25 cellular contexts compared by ENCODE assay signal in genomic region chr1:226607268-226607660, GRCh38. TPM values are rescaled to one million over a fixed set of nuclear protein-coding genes. Genes with fewer than 3 reads are reported as not detected.
"Had no signal": no experiment of that assay in that cellular context is flagged by ENCODE, and none has a peak within 500 bp of the region (broad histone marks: within the 10 kb centered on the region; RNA-seq: fewer than 3 reads in every experiment).

No MANE protein-coding gene starts in this region.

- H3K36me3 Mint-ChIP-seq: neural progenitor cell had no signal

- H3K27ac Mint-ChIP-seq: neural progenitor cell had no signal

- ATAC-seq: esophagus mucosa; gastrocnemius medialis; left lobe of liver; stimulated activated naive CD8-positive, alpha-beta T cell treated with anti-CD3 and anti-CD28 coated beads, Interleukin-15, amount 100 ng/mL, for 72 hours had no signal

- H3K4me3 ChIP-seq: dorsolateral prefrontal cortex, gastrocnemius medialis, neural progenitor cell, prostate gland, right atrium auricular region, suprapubic skin had no signal

- H3K27ac ChIP-seq: dorsolateral prefrontal cortex, gastrocnemius medialis, neural progenitor cell, prostate gland, right atrium auricular region, suprapubic skin had no signal

- H3K27me3 ChIP-seq: dorsolateral prefrontal cortex, neural progenitor cell, right atrium auricular region, suprapubic skin had no signal

- H3K27me3 Mint-ChIP-seq: stimulated activated naive CD8-positive, alpha-beta T cell treated with anti-CD3 and anti-CD28 coated beads, Interleukin-15, amount 100 ng/mL, for 72 hours had no signal

- H3K4me3 Mint-ChIP-seq: nephron; neural progenitor cell; stimulated activated naive CD8-positive, alpha-beta T cell treated with anti-CD3 and anti-CD28 coated beads, Interleukin-15, amount 100 ng/mL, for 72 hours had no signal

- H3K36me3 ChIP-seq: gastrocnemius medialis, neural progenitor cell, prostate gland, right atrium auricular region, suprapubic skin had no signal

- DNase-seq: caudate nucleus; cerebellar nuclear complex; dorsolateral prefrontal cortex; effector CD4-positive, alpha-beta T cell; foreskin fibroblast; gastrocnemius medialis; head of caudate nucleus; kidney; mammary epithelial cell; nucleus accumbens; small intestine; stimulated activated CD4-positive, alpha-beta T cell treated with anti-CD3 and anti-CD28 coated beads, Interleukin-12 subunit alpha, Interleukin-12 subunit beta, amount 100 ng/mL, for 4 hours; stimulated activated CD4-positive, alpha-beta T cell treated with anti-CD3 and anti-CD28 coated beads, Interleukin-1b, Interleukin-23, amount 100 ng/mL, for 48 hours; stimulated activated CD4-positive, alpha-beta T cell treated with anti-CD3 and anti-CD28 coated beads, Interleukin-4, amount 100 ng/mL, for 1 hour; stimulated activated CD8-positive, alpha-beta memory T cell treated with anti-CD3 and anti-CD28 coated beads, Interleukin-4, amount 100 ng/mL, for 48 hours; stimulated activated naive CD4-positive, alpha-beta T cell; stimulated activated naive CD8-positive, alpha-beta T cell treated with anti-CD3 and anti-CD28 coated beads, Interleukin-15, amount 100 ng/mL, for 72 hours; trophoblast cell had no signal

- H3K9me3 Mint-ChIP-seq: nephron; neural progenitor cell; stimulated activated naive CD8-positive, alpha-beta T cell treated with anti-CD3 and anti-CD28 coated beads, Interleukin-15, amount 100 ng/mL, for 72 hours had no signal

- H3K9ac ChIP-seq: neural progenitor cell had no signal

- H3K9me3 ChIP-seq: gastrocnemius medialis, prostate gland, right atrium auricular region, suprapubic skin had no signal

RNA-seq across cellular contexts. Expression of gene STUM, which starts 58.7 kb away (rescaled TPM):
- polyA plus RNA-seq: mammary epithelial cell had no signal
